ENCODE assay signal across 24 cellular contexts in the genomic region with DNA sequence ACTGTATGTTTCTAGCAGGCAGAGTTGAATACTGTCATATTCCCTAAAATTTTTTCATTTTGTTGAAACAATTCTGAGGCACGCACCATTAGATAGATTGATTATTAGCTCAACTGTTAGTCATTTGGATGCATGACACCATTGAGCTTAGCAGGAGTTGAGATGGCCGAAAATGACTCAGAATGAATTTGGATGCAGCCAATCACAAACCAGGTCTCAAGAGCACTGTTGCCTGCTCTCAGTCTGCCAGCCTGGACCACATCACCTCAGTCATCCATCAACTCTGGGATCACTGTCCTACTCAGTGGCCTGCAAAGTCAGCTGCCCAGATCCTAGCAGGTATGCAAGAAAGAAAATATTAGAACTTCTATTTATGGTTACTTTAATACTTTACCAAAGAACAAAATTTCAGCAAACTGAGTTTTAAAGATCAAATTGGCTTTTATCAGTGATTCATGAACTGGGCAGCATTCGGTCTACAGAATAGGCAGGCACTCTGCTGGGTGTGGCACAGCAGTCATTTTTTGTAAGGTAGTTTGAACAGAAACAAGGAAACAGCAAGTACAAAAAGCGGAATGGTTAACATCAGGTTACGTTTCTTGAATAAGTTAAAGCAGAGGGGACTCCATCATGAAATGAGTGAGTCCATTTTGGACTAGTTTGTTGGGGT.
"Had no signal": no experiment of that assay in that cellular context is flagged by ENCODE, and none has a peak within 500 bp of the region (broad histone marks: within the 10 kb centered on the region; RNA-seq: fewer than 3 reads in every experiment).

No MANE protein-coding gene starts in this region.

- H3K4me3 Mint-ChIP-seq: activated T-cell treated with anti-CD3 and anti-CD28 coated beads, Interleukin-2, amount 50 U/mL, for 72 hours; central memory CD8-positive, alpha-beta T cell; dendritic cell treated with granulocyte-macrophage colony-stimulating factor and Interleukin-4, amounts not matched to agents 40 ng/mL and 50 ng/mL, for 4 days; immature natural killer cell; natural killer cell had no signal

- H3K4me1 Mint-ChIP-seq: central memory CD8-positive, alpha-beta T cell; immature natural killer cell; natural killer cell had no signal

- H3K27me3 ChIP-seq: breast epithelium, heart left ventricle, left lung, spleen, suprapubic skin, tibial artery, upper lobe of right lung had no signal

- ATAC-seq: activated naive CD4-positive, alpha-beta T cell treated with anti-CD3 and anti-CD28 coated beads, Interleukin-2, amount 50 U/mL, for 72 hours; activated T-cell treated with anti-CD3 and anti-CD28 coated beads, Interleukin-2, amount 50 U/mL, for 72 hours; heart left ventricle; left lung; lower lobe of right lung; natural killer cell; right cardiac atrium; upper lobe of right lung had no signal

- H3K4me3 ChIP-seq: breast epithelium, heart left ventricle, left lung, lower lobe of right lung, spleen, suprapubic skin, tibial artery, upper lobe of right lung had no signal

- H3K9me3 ChIP-seq: breast epithelium, left lung, lower lobe of right lung, spleen, suprapubic skin, tibial artery, upper lobe of right lung had no signal

- DNase-seq: activated CD4-positive, alpha-beta T cell treated with anti-CD3 and anti-CD28 coated beads for 4 hours; activated CD4-positive, alpha-beta T cell treated with anti-CD3 and anti-CD28 coated beads, Interleukin-2, amount 50 U/mL, for 4 hours; activated naive CD4-positive, alpha-beta T cell; activated T-cell treated with anti-CD3 and anti-CD28 coated beads for 4 hours; activated T-cell treated with anti-CD3 and anti-CD28 coated beads, Interleukin-2, amount 50 U/mL, for 72 hours; heart left ventricle; hypothalamus; immature natural killer cell; kidney; left lung; lower lobe of right lung; mesenchymal stem cell; natural killer cell; right cardiac atrium; spleen; stimulated activated naive CD4-positive, alpha-beta T cell; tibial artery; upper lobe of right lung had no signal

- FAIRE-seq: kidney had no signal

- H3K4me1 ChIP-seq: breast epithelium, heart left ventricle, left lung, lower lobe of right lung, spleen, suprapubic skin, tibial artery, upper lobe of right lung had no signal

- H3K27me3 Mint-ChIP-seq: central memory CD8-positive, alpha-beta T cell; dendritic cell treated with granulocyte-macrophage colony-stimulating factor and Interleukin-4, amounts not matched to agents 40 ng/mL and 50 ng/mL, for 4 days had no signal

- H3K27ac Mint-ChIP-seq: activated naive CD4-positive, alpha-beta T cell treated with anti-CD3 and anti-CD28 coated beads, Interleukin-2, amount 50 U/mL, for 72 hours; activated T-cell treated with anti-CD3 and anti-CD28 coated beads, Interleukin-2, amount 50 U/mL, for 72 hours; dendritic cell treated with granulocyte-macrophage colony-stimulating factor and Interleukin-4, amounts not matched to agents 40 ng/mL and 50 ng/mL, for 4 days; immature natural killer cell; natural killer cell had no signal

- H3K27ac ChIP-seq: breast epithelium, heart left ventricle, left lung, lower lobe of right lung, spleen, suprapubic skin, tibial artery, upper lobe of right lung, VCaP had no signal

- H3K36me3 ChIP-seq: breast epithelium, heart left ventricle, left lung, lower lobe of right lung, spleen, suprapubic skin, tibial artery, upper lobe of right lung had no signal

- H3K36me3 Mint-ChIP-seq: activated naive CD4-positive, alpha-beta T cell treated with anti-CD3 and anti-CD28 coated beads, Interleukin-2, amount 50 U/mL, for 72 hours; immature natural killer cell; natural killer cell had no signal
